1 cellular context compared by ENCODE assay signal in genomic region chr11:134331565-134332188, GRCh38.
A peak's percentile ranks its signal among the peaks of the same experiment; 100 is the strongest.
TF ChIP-seq lines count a peak whose summit lies in the region.

Gene GLB1L2 (plus strand): TSS chr11:134331988. CDS start chr11:134332062, 74 bp downstream.

TF ChIP-seq in K562, 482 proteins besides CTCF, POLR2A, EP300 and RAD21 (continued from another document and continues in another):
- TF ChIP-seq KDM4B (IDR thresholded peaks at IDR 0.05; ENCODE audit: borderline replicate concordance in 2 of 2, low read depth in 1 of 2) (no peak), EHMT2 (IDR thresholded peaks at IDR 0.05) (no peak), RBBP5 (IDR thresholded peaks at IDR 0.05; ENCODE audit: borderline replicate concordance, insufficient read depth, low read length, poor library complexity, severe bottlenecking) (peak; percentile 30), ZNF280A (IDR thresholded peaks at IDR 0.05; ENCODE audit: low read depth, partially characterized antibody) (no peak), THAP7 (CRISPR knock-in tag; IDR thresholded peaks at IDR 0.05) (no peak), THRB (CRISPR knock-in tag; conservative IDR thresholded peaks at IDR 0.05) (no peak), ZNF512 (tag; IDR thresholded peaks at IDR 0.05) (no peak), TRIM25 (IDR thresholded peaks at IDR 0.05; ENCODE audit: borderline replicate concordance) (no peak), JUN (IDR thresholded peaks at IDR 0.05; ENCODE audit: borderline replicate concordance, low read depth, low read length) (no peak; the same call in 1 of the 2 replicates), JUN (CRISPR knock-in tag; IDR thresholded peaks at IDR 0.05; ENCODE audit: borderline replicate concordance) (peak; percentile 97), CAMTA2 (CRISPR knock-in tag; conservative IDR thresholded peaks at IDR 0.05) (no peak), U2AF1 (optimal IDR thresholded peaks at IDR 0.05; ENCODE audit: low read depth, low read length) (no peak), POLR3A (IDR thresholded peaks at IDR 0.05; ENCODE audit: borderline replicate concordance, extremely low read depth, insufficient read depth, insufficient read length) (no peak), FOXM1 (IDR thresholded peaks at IDR 0.05; ENCODE audit: low read depth) (no peak), FOXM1 (CRISPR knock-in tag; IDR thresholded peaks at IDR 0.05; ENCODE audit: low read depth) (peak; percentile 81; the same call in 1 of the 2 replicates), NR2C1 (IDR thresholded peaks at IDR 0.05) (no peak), NR2C1 (tag; IDR thresholded peaks at IDR 0.05) (no peak), COPS2 (conservative IDR thresholded peaks at IDR 0.05) (no peak), ATF4 (CRISPR knock-in tag; IDR thresholded peaks at IDR 0.05) (no peak), CBFA2T2 (conservative IDR thresholded peaks at IDR 0.05) (no peak), ZBTB43 (CRISPR knock-in tag; IDR thresholded peaks at IDR 0.05) (no peak), C11orf30 (IDR thresholded peaks at IDR 0.05; ENCODE audit: low read depth) (no peak), FOXK2 (conservative IDR thresholded peaks at IDR 0.05 in 1 of 2, IDR thresholded peaks at IDR 0.05 in 1 of 2; ENCODE audit: low read depth in 2 of 2) (no peak), ZNF263 (CRISPR knock-in tag; IDR thresholded peaks at IDR 0.05; ENCODE audit: borderline replicate concordance) (no peak), MYC (IDR thresholded peaks at IDR 0.05; ENCODE audit: low read depth, low read length) (peak; percentile 90), MYC (CRISPR knock-in tag; IDR thresholded peaks at IDR 0.05; ENCODE audit: borderline replicate concordance, low read depth) (no peak), ZBTB1 (CRISPR knock-in tag; IDR thresholded peaks at IDR 0.05; ENCODE audit: borderline replicate concordance, low read depth) (peak; percentile 86), TCF7L2 (IDR thresholded peaks at IDR 0.05; ENCODE audit: low read depth, low read length) (no peak), RBM25 (IDR thresholded peaks at IDR 0.05; ENCODE audit: low read depth, low read length, severe bottlenecking) (peak; percentile 94), SMARCC2 (IDR thresholded peaks at IDR 0.05; ENCODE audit: low read depth) (no peak), CEBPG (CRISPR knock-in tag; IDR thresholded peaks at IDR 0.05) (no peak), CEBPG (tag; conservative IDR thresholded peaks at IDR 0.05 in 1 of 2, IDR thresholded peaks at IDR 0.05 in 1 of 2) (no peak), L3MBTL2 (IDR thresholded peaks at IDR 0.05) (peak; percentile 97), ZNF75A (CRISPR knock-in tag; IDR thresholded peaks at IDR 0.05) (no peak), ZNF583 (CRISPR knock-in tag; IDR thresholded peaks at IDR 0.05) (no peak), MCM5 (IDR thresholded peaks at IDR 0.05; ENCODE audit: low read depth) (no peak), HDAC8 (tag; IDR thresholded peaks at IDR 0.05) (no peak), RFX5 (IDR thresholded peaks at IDR 0.05; ENCODE audit: low read depth, low read length) (no peak), ARID3B (CRISPR knock-in tag; IDR thresholded peaks at IDR 0.05; ENCODE audit: borderline replicate concordance) (no peak), SMAD2 (IDR thresholded peaks at IDR 0.05; ENCODE audit: low read depth, low read length) (no peak), POLR2H (tag; IDR thresholded peaks at IDR 0.05; ENCODE audit: low read depth) (no peak), RBM17 (IDR thresholded peaks at IDR 0.05; ENCODE audit: borderline replicate concordance, low read depth, low read length) (no peak), PHF20 (IDR thresholded peaks at IDR 0.05; ENCODE audit: partially characterized antibody) (no peak), ZFP30 (CRISPR knock-in tag; IDR thresholded peaks at IDR 0.05; ENCODE audit: borderline replicate concordance) (no peak), PRDM10 (IDR thresholded peaks at IDR 0.05; ENCODE audit: partially characterized antibody) (no peak), ZBTB49 (CRISPR knock-in tag; IDR thresholded peaks at IDR 0.05; ENCODE audit: borderline replicate concordance) (no peak; the same call in 1 of the 2 replicates), SRSF7 (optimal IDR thresholded peaks at IDR 0.05; ENCODE audit: low read depth, low read length) (no peak), SREBF2 (CRISPR knock-in tag; IDR thresholded peaks at IDR 0.05) (no peak), FOXP1 (CRISPR knock-in tag; IDR thresholded peaks at IDR 0.05) (peak; percentile 95), ETV1 (tag; conservative IDR thresholded peaks at IDR 0.05; ENCODE audit: low read depth) (no peak), NFATC3 (IDR thresholded peaks at IDR 0.05) (no peak), CBX8 (IDR thresholded peaks at IDR 0.05; ENCODE audit: borderline replicate concordance, extremely low read depth, low read depth, low read length, poor library complexity, severe bottlenecking) (no peak), ZNF696 (CRISPR knock-in tag; conservative IDR thresholded peaks at IDR 0.05) (no peak), RBM34 (IDR thresholded peaks at IDR 0.05; ENCODE audit: borderline replicate concordance, insufficient read depth, low read length) (no peak)
